In genomic region chr2:219294356-219295351, GRCh38 we compare ENCODE assay signal across 8 cellular contexts. TPM values are rescaled to one million over a fixed set of nuclear protein-coding genes. Genes with fewer than 3 reads are reported as not detected.
DNase-seq lines count a peak whose midpoint lies in the region; ATAC-seq and TF ChIP-seq lines count a peak whose summit lies in the region.

No MANE protein-coding gene starts in this region.

- peak; percentile 82 for DNase-seq in DND-41
- peak; percentile 70 to 83 for DNase-seq in SJCRH30
- peak; percentile 90 for DNase-seq in activated naive CD4-positive, alpha-beta T cell treated with Interleukin-2 at 50 U/mL for 16 hours
- peak; percentile 87 for DNase-seq in glutamatergic neuron
- peak; percentile 94 for DNase-seq in osteocyte (ENCODE audit: extremely low spot score, unreplicated experiment)

- H3K27ac Mint-ChIP-seq in glutamatergic neuron (ENCODE audit: unreplicated experiment) (peak overlapping the region; percentile 93), osteocyte (ENCODE audit: unreplicated experiment) (peak overlapping the region; percentile 65)

- H3K4me1 ChIP-seq in DND-41 (ENCODE audit: insufficient read depth, low read length) (peaks cover 18% of the 10 kb centered on the region), SJCRH30 (peaks cover 8% of the 10 kb centered on the region), thymus (ENCODE audit: control insufficient read depth, insufficient read depth, low read length) (peaks cover 18% of the 10 kb centered on the region)

- ATAC-seq in DND-41 (ENCODE audit: insufficient read depth, low read depth) (peak; percentile 85), GM21576 (IDR thresholded peaks at IDR 0.05; ENCODE audit: unreplicated experiment) (peak; percentile 79)

- H3K36me3 ChIP-seq in DND-41 (ENCODE audit: insufficient read depth, low read length): no peaks in the 10 kb centered on the region
- no peaks in the 10 kb centered on the region for H3K36me3 ChIP-seq in SJCRH30
- no peaks in the 10 kb centered on the region for H3K36me3 ChIP-seq in thymus (ENCODE audit: control insufficient read depth, insufficient read depth)

- H3K27me3 ChIP-seq in DND-41 (ENCODE audit: insufficient read depth, low read length, poor library complexity) (peaks cover 14% of the 10 kb centered on the region), SJCRH30 (peaks cover 17% of the 10 kb centered on the region), thymus (ENCODE audit: control insufficient read depth, insufficient read depth) (peaks cover 6% of the 10 kb centered on the region)

- peak overlapping the region; percentile 87 for H3K4me3 Mint-ChIP-seq in glutamatergic neuron (ENCODE audit: unreplicated experiment)
- peak overlapping the region; percentile 70 for H3K4me3 Mint-ChIP-seq in osteocyte (ENCODE audit: unreplicated experiment)

- no peak for TF ChIP-seq EP300 in Ishikawa (IDR thresholded peaks at IDR 0.05; ENCODE audit: borderline replicate concordance)

- H3K9me3 ChIP-seq in DND-41 (ENCODE audit: insufficient read depth, low read length, severe bottlenecking) (no peaks in the 10 kb centered on the region), SJCRH30 (replicated peaks) (no peaks in the 10 kb centered on the region), thymus (ENCODE audit: control insufficient read depth) (no peaks in the 10 kb centered on the region)

- TF ChIP-seq CTCF in DND-41 (IDR thresholded peaks at IDR 0.05; ENCODE audit: borderline replicate concordance, extremely low read depth, low read length, poor library complexity, severe bottlenecking): peak; percentile 93
- peak; percentile 98 for TF ChIP-seq CTCF in glutamatergic neuron (IDR thresholded peaks at IDR 0.05; ENCODE audit: partially characterized antibody, unreplicated experiment)
- peak; percentile 100 for TF ChIP-seq CTCF in osteocyte (IDR thresholded peaks at IDR 0.05)

- H3K4me2 ChIP-seq in DND-41 (ENCODE audit: insufficient read depth, low read length): peak overlapping the region; percentile 86

- peaks cover 7% of the 10 kb centered on the region for H3K4me1 Mint-ChIP-seq in glutamatergic neuron (ENCODE audit: low read depth, unreplicated experiment)
- peaks cover 16% of the 10 kb centered on the region for H3K4me1 Mint-ChIP-seq in osteocyte (ENCODE audit: unreplicated experiment)

- peaks cover 8% of the 10 kb centered on the region for H3K9me3 Mint-ChIP-seq in glutamatergic neuron (ENCODE audit: unreplicated experiment)
- H3K9me3 Mint-ChIP-seq in osteocyte (ENCODE audit: unreplicated experiment): no peaks in the 10 kb centered on the region

- H4K20me1 ChIP-seq in DND-41 (ENCODE audit: insufficient read depth, low read length): no peaks in the 10 kb centered on the region

- H3K27me3 Mint-ChIP-seq in glutamatergic neuron (ENCODE audit: unreplicated experiment) (peaks cover 14% of the 10 kb centered on the region), osteocyte (ENCODE audit: unreplicated experiment) (peaks cover 3% of the 10 kb centered on the region)

- H2AFZ ChIP-seq in DND-41 (ENCODE audit: low read depth, low read length): peak overlapping the region; percentile 93

- no peaks in the 10 kb centered on the region for H3K79me2 ChIP-seq in DND-41 (ENCODE audit: insufficient read depth, low read length)

- H3K9ac ChIP-seq in DND-41 (ENCODE audit: low read depth, low read length): peak overlapping the region; percentile 64

- peak; percentile 78 for TF ChIP-seq RAD21 in Ishikawa (IDR thresholded peaks at IDR 0.05; ENCODE audit: low read depth)

- WGBS in thymus: 7% methylated on average over 67 of the region's 67 CpGs

- H3K36me3 Mint-ChIP-seq in glutamatergic neuron (ENCODE audit: unreplicated experiment) (peaks cover 7% of the 10 kb centered on the region), osteocyte (ENCODE audit: unreplicated experiment) (no peaks in the 10 kb centered on the region)

- H3K4me3 ChIP-seq in DND-41 (ENCODE audit: low read depth in 1 of 2, low read length in 2 of 2): peak overlapping the region; percentile 9 to 61; a peak in 3 of 4 replicates
- peak overlapping the region; percentile 67 for H3K4me3 ChIP-seq in SJCRH30
- H3K4me3 ChIP-seq in thymus (ENCODE audit: low read length): peak overlapping the region; percentile 59

- H3K27ac ChIP-seq in DND-41 (ENCODE audit: low read length): peak overlapping the region; percentile 30; the same call in 1 of the 2 replicates
- peak overlapping the region; percentile 12; the same call in 1 of the 2 replicates for H3K27ac ChIP-seq in SJCRH30
- peak overlapping the region; percentile 69 for H3K27ac ChIP-seq in thymus (ENCODE audit: low read depth)

TF ChIP-seq in Ishikawa, 13 proteins besides CTCF, POLR2A, EP300 and RAD21:
- no peak for TF ChIP-seq CEBPB (IDR thresholded peaks at IDR 0.05)
- peak; percentile 78; the same call in 1 of the 2 replicates for TF ChIP-seq EGR1 (IDR thresholded peaks at IDR 0.05)
- TF ChIP-seq USF1 (IDR thresholded peaks at IDR 0.05): peak; percentile 20; the same call in 1 of the 2 replicates
- TF ChIP-seq CREB1 (IDR thresholded peaks at IDR 0.05; ENCODE audit: low read depth): no peak
- peak; percentile 96 for TF ChIP-seq MAX (IDR thresholded peaks at IDR 0.05)
- 0 out of 2 replicates have a peak, but pooled peaks have one; percentile 30 for TF ChIP-seq TAF1 (IDR thresholded peaks at IDR 0.05; ENCODE audit: low read depth)
- no peak for TF ChIP-seq TCF12 (IDR thresholded peaks at IDR 0.05; ENCODE audit: low read depth)
- TF ChIP-seq YY1 (IDR thresholded peaks at IDR 0.05; ENCODE audit: low read depth): 0 out of 2 replicates have a peak, but pooled peaks have one; percentile 22
- TF ChIP-seq ZBTB7A (IDR thresholded peaks at IDR 0.05; ENCODE audit: low read depth): peak; percentile 93
- no peak for TF ChIP-seq NFIC (IDR thresholded peaks at IDR 0.05)
- no peak for TF ChIP-seq FOXM1 (IDR thresholded peaks at IDR 0.05; ENCODE audit: borderline replicate concordance, low read depth)
- TF ChIP-seq TEAD4 (IDR thresholded peaks at IDR 0.05): peak; percentile 13; the same call in 1 of the 2 replicates

RNA-seq across cellular contexts. Expression of gene PTPRN, which starts 14.5 kb away (rescaled TPM):
- total RNA-seq in SJCRH30 (2014; rRNA removed; shearing (Covaris generic)): not detected in 2 replicates
- 104 TPM for total RNA-seq in glutamatergic neuron (ENCODE audit: unreplicated experiment)
- total RNA-seq in osteocyte: 0.24 TPM in 1 of 2 replicates, not detected in the other
- polyA plus RNA-seq in thymus: 0.41 TPM

RNA-seq across cellular contexts. Expression of gene DNAJB2, which starts 15.5 kb away (rescaled TPM):
- total RNA-seq in SJCRH30 (2014; rRNA removed; shearing (Covaris generic)): 16.8 and 19.4 TPM in 2 replicates
- total RNA-seq in glutamatergic neuron (ENCODE audit: unreplicated experiment) (124 TPM), osteocyte (38.6 and 43.3 TPM in 2 replicates)
- polyA plus RNA-seq in thymus: 87.0 TPM

RNA-seq across cellular contexts. Expression of gene RESP18, which starts 37.9 kb away (rescaled TPM):
- not detected in 2 replicates for total RNA-seq in SJCRH30 (2014; rRNA removed; shearing (Covaris generic))
- total RNA-seq in glutamatergic neuron (ENCODE audit: unreplicated experiment) (not detected), osteocyte (not detected in 2 replicates)
- polyA plus RNA-seq in thymus: 0.07 TPM

RNA-seq across cellular contexts. Expression of gene TUBA4A, which starts 40.9 kb away (rescaled TPM):
- total RNA-seq in SJCRH30 (2014; rRNA removed; shearing (Covaris generic)): 188 and 197 TPM in 2 replicates
- total RNA-seq in glutamatergic neuron (ENCODE audit: unreplicated experiment) (27.5 TPM), osteocyte (6.9 and 7.9 TPM in 2 replicates)
- 102 TPM for polyA plus RNA-seq in thymus

RNA-seq across cellular contexts. Expression of gene TUBA4B, which starts 41.6 kb away (rescaled TPM):
- 0.08 TPM in 1 of 2 replicates, not detected in the other for total RNA-seq in SJCRH30 (2014; rRNA removed; shearing (Covaris generic))
- not detected for total RNA-seq in glutamatergic neuron (ENCODE audit: unreplicated experiment)
- total RNA-seq in osteocyte: not detected in 2 replicates
- 0.23 TPM for polyA plus RNA-seq in thymus

Comparison
In these comparisons a context has a peak if more than half of its experiments do, and no peak if none do; other contexts are left out.
1. Peak in every context shown above with its lines: DNase-seq, ATAC-seq, H3K4me3 ChIP-seq and H3K27ac ChIP-seq.
2. H3K27ac ChIP-seq: peak in every context shown above with its lines; median percentile 69 in thymus; 30 in DND-41; 12 in SJCRH30.
3. RNA of gene PTPRN, which starts 14.5 kb away (total RNA-seq): 104 TPM in glutamatergic neuron (single experiment); 0.24 TPM in osteocyte and not detected in SJCRH30; every median in the first group is over 10 times any median in the second.